Comparison of ENCODE assay signal across 12 cellular contexts in the genomic region with DNA sequence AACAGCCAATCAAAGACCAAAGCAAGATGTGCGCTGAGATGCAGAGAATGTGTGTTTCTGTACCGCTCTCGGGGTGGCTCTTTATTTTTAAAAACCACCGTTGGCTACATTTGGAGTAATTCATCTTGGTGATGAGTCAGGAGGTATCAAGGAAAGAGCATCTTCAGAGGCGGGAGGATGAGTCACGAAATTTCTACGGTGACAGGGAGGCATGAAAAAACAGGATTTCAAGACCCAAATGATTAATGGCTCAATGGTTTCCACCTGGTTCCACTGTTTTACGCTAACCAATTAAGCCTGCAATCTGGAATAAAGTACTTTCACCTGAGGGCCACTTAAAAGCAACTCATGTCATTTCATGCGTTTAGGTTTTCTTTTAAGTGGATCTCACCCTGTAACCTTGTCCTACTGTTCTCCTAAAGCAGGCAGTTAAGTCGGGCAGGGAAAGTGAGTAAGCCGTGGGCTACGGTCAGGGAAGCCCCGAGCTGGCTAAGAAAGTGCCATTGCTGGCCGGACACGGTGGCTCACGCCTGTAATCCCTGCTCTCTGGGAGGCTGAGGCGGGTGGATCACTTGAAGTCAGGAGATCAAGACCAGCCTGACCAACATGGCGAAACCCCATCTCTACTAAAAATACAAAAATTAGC.
DNase-seq lines count a peak whose midpoint lies in the region; ATAC-seq and TF ChIP-seq lines count a peak whose summit lies in the region.
"Had no signal": no experiment of that assay in that cellular context is flagged by ENCODE, and none has a peak within 500 bp of the region (broad histone marks: within the 10 kb centered on the region; RNA-seq: fewer than 3 reads in every experiment).

No MANE protein-coding gene starts in this region.

- TF ChIP-seq POLR2A in uterus (IDR thresholded peaks at IDR 0.05) = no peak

- H3K27ac ChIP-seq in uterus = no peak overlapping the region
- H3K27ac ChIP-seq: cardiac muscle cell had no signal

- H3K4me3 ChIP-seq in AG10803 (ENCODE audit: low read length) (no peak overlapping the region), foreskin fibroblast (ENCODE audit: low read depth in 1 of 2, low read length in 2 of 2) (no peak overlapping the region), uterus (no peak overlapping the region)
- H3K4me3 ChIP-seq: cardiac muscle cell, skin epidermis had no signal

- no peaks in the 10 kb centered on the region for H3K4me1 ChIP-seq in uterus

- no peaks in the 10 kb centered on the region for H3K27me3 ChIP-seq in uterus
- H3K27me3 ChIP-seq: cardiac muscle cell had no signal

- no peaks in the 10 kb centered on the region for H3K36me3 ChIP-seq in uterus
- H3K36me3 ChIP-seq: cardiac muscle cell had no signal

- DNase-seq in AG10803 (ENCODE audit: low read depth) = peak; percentile 54
- peak; percentile 83 for DNase-seq in HPDE6-E6E7 (ENCODE audit: extremely low spot score)
- peak; percentile 44 for DNase-seq in RKO (ENCODE audit: low spot score)
- DNase-seq in foreskin fibroblast = peak; percentile 28 to 29
- DNase-seq in Ammon's horn (ENCODE audit: low spot score) = no peak
- no peak for DNase-seq in uterus
- DNase-seq: Calu3; stimulated activated CD8-positive, alpha-beta memory T cell treated with anti-CD3 and anti-CD28 coated beads, Interleukin-4, amount 100 ng/mL, for 48 hours had no signal

- no peak for ATAC-seq in HG03457 (IDR thresholded peaks at IDR 0.05; ENCODE audit: unreplicated experiment)
- ATAC-seq in GM21825 (IDR thresholded peaks at IDR 0.05; ENCODE audit: unreplicated experiment) = no peak

- no peak for TF ChIP-seq CTCF in AG10803 (conservative IDR thresholded peaks at IDR 0.05; ENCODE audit: low read length)
- no peak for TF ChIP-seq CTCF in foreskin fibroblast (IDR thresholded peaks at IDR 0.05; ENCODE audit: low read depth, low read length)
- no peak for TF ChIP-seq CTCF in uterus (IDR thresholded peaks at IDR 0.05)

- intact Hi-C loops in uterus (cut with DNase I; ENCODE audit: low total_unique reads) = no loop called here

- no peaks in the 10 kb centered on the region for H3K9me3 ChIP-seq in uterus

Comparison
In these comparisons a context has a peak if more than half of its experiments do, and no peak if none do; other contexts are left out.
1. DNase-seq: peak in AG10803 (single experiment), HPDE6-E6E7 (single experiment), RKO (single experiment) and foreskin fibroblast (2 of 2); none in Ammon's horn (single experiment) and uterus (0 of 2).